Comparison of ENCODE assay signal across 1 cellular context in the genomic region with DNA sequence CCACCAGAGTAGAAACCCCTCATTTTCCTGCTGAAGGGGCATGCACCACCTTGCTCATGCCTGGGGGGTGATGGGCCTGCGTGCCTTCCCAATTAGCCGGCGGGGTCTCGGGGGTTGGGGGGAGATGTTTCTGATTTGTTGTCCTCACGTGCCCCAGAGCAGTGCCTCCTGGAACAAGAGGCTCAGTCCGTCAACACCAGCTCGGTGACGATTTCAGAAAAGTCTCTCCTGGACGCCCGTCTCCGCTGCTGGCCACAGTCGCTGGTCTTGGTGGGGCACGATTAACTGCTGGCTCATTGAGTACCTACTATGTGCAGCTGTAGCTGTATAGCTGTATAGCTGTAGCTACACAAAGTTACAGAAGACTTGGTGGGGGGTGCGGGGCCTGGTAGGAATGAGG.
TF ChIP-seq lines count a peak whose summit lies in the region.

No MANE protein-coding gene starts in this region.

TF ChIP-seq in GM12878, 131 proteins besides CTCF, POLR2A, EP300 and RAD21:
- peak in 1 of 2 experiments; percentile 28; a peak in 1 of 4 replicates for TF ChIP-seq BHLHE40 (IDR thresholded peaks at IDR 0.05; ENCODE audit: borderline replicate concordance in 1 of 2, low read depth in 2 of 2, low read length in 1 of 2)
- TF ChIP-seq STAT1 (conservative IDR thresholded peaks at IDR 0.05): no peak
- TF ChIP-seq ZNF384 (IDR thresholded peaks at IDR 0.05; ENCODE audit: borderline replicate concordance, low read depth, low read length): no peak
- TF ChIP-seq NBN (IDR thresholded peaks at IDR 0.05): no peak
- TF ChIP-seq, protein P1, sequence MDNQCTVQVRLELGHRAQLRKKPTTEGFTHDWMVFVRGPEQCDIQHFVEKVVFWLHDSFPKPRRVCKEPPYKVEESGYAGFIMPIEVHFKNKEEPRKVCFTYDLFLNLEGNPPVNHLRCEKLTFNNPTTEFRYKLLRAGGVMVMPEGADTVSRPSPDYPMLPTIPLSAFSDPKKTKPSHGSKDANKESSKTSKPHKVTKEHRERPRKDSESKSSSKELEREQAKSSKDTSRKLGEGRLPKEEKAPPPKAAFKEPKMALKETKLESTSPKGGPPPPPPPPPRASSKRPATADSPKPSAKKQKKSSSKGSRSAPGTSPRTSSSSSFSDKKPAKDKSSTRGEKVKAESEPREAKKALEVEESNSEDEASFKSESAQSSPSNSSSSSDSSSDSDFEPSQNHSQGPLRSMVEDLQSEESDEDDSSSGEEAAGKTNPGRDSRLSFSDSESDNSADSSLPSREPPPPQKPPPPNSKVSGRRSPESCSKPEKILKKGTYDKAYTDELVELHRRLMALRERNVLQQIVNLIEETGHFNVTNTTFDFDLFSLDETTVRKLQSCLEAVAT (IDR thresholded peaks at IDR 0.05): peak; percentile 49
- TF ChIP-seq FOS (IDR thresholded peaks at IDR 0.05; ENCODE audit: borderline replicate concordance, extremely low read depth, insufficient read length): no peak
- no peak for TF ChIP-seq PAX8 (IDR thresholded peaks at IDR 0.05)
- TF ChIP-seq STAT3 (IDR thresholded peaks at IDR 0.05; ENCODE audit: low read depth, low read length): no peak
- no peak for TF ChIP-seq BRCA1 (IDR thresholded peaks at IDR 0.05; ENCODE audit: low read depth, low read length)
